ENCODE assay signal across 1 cellular context in the genomic region with DNA sequence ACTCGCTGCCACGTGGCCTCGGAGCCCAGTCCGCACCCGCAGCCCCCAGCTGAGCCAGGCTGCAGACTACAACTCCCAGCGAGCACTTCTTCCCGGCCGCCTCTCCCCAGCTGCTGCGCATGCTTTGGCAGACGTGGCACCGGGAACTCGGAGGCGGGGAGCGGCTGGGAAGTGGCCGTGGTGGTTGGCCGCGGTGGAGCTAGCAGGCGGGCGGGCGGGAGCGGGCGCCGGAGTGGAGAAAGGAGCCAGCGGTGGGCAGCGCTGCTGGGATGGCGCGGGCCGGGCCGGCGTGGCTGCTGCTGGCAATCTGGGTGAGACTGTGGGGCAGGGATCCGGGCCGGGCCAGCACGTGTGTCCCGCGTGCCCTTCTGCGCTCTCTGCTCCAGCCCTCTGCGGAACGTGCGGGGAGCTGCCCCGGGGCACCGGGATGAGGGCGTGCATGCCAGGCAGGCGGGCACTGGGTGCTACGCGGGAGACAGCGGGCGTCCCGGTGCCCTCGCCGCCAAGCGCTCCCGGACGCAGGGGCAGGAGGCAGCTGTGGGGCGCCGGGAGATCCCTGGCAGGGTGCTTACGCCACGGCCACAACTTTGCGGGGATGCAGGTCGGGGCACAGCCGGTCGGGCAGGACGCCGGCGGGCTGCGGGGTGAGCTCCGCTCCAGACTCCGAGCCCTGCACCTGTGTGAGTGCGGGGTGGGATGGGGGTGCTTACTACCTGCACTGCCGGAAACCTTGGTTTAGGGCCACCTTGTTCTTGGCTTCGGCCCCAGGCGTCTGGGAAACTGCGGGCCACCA.
TF ChIP-seq lines count a peak whose summit lies in the region.

A gene (plus strand): TSS at position 130 of the 793 bp plus-strand sequence. CDS start 140 bp downstream, at position 270.

TF ChIP-seq in SK-N-SH treated with all-trans-retinoic acid at 6 μM for 48 hours, 23 proteins besides CTCF, POLR2A, EP300 and RAD21 (continued from another document):
- TF ChIP-seq, protein P1, sequence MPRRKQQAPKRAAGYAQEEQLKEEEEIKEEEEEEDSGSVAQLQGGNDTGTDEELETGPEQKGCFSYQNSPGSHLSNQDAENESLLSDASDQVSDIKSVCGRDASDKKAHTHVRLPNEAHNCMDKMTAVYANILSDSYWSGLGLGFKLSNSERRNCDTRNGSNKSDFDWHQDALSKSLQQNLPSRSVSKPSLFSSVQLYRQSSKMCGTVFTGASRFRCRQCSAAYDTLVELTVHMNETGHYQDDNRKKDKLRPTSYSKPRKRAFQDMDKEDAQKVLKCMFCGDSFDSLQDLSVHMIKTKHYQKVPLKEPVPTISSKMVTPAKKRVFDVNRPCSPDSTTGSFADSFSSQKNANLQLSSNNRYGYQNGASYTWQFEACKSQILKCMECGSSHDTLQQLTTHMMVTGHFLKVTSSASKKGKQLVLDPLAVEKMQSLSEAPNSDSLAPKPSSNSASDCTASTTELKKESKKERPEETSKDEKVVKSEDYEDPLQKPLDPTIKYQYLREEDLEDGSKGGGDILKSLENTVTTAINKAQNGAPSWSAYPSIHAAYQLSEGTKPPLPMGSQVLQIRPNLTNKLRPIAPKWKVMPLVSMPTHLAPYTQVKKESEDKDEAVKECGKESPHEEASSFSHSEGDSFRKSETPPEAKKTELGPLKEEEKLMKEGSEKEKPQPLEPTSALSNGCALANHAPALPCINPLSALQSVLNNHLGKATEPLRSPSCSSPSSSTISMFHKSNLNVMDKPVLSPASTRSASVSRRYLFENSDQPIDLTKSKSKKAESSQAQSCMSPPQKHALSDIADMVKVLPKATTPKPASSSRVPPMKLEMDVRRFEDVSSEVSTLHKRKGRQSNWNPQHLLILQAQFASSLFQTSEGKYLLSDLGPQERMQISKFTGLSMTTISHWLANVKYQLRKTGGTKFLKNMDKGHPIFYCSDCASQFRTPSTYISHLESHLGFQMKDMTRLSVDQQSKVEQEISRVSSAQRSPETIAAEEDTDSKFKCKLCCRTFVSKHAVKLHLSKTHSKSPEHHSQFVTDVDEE (CRISPR knock-in tag; IDR thresholded peaks at IDR 0.05) = no peak
- TF ChIP-seq ESRRG (CRISPR knock-in tag; IDR thresholded peaks at IDR 0.05) = no peak
- TF ChIP-seq, protein P2, sequence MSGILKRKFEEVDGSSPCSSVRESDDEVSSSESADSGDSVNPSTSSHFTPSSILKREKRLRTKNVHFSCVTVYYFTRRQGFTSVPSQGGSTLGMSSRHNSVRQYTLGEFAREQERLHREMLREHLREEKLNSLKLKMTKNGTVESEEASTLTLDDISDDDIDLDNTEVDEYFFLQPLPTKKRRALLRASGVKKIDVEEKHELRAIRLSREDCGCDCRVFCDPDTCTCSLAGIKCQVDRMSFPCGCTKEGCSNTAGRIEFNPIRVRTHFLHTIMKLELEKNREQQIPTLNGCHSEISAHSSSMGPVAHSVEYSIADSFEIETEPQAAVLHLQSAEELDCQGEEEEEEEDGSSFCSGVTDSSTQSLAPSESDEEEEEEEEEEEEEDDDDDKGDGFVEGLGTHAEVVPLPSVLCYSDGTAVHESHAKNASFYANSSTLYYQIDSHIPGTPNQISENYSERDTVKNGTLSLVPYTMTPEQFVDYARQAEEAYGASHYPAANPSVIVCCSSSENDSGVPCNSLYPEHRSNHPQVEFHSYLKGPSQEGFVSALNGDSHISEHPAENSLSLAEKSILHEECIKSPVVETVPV (CRISPR knock-in tag; IDR thresholded peaks at IDR 0.05) = no peak
- TF ChIP-seq ZNF70 (CRISPR knock-in tag; IDR thresholded peaks at IDR 0.05) = no peak
- TF ChIP-seq, protein P3, sequence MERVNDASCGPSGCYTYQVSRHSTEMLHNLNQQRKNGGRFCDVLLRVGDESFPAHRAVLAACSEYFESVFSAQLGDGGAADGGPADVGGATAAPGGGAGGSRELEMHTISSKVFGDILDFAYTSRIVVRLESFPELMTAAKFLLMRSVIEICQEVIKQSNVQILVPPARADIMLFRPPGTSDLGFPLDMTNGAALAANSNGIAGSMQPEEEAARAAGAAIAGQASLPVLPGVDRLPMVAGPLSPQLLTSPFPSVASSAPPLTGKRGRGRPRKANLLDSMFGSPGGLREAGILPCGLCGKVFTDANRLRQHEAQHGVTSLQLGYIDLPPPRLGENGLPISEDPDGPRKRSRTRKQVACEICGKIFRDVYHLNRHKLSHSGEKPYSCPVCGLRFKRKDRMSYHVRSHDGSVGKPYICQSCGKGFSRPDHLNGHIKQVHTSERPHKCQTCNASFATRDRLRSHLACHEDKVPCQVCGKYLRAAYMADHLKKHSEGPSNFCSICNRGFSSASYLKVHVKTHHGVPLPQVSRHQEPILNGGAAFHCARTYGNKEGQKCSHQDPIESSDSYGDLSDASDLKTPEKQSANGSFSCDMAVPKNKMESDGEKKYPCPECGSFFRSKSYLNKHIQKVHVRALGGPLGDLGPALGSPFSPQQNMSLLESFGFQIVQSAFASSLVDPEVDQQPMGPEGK (CRISPR knock-in tag; IDR thresholded peaks at IDR 0.05; ENCODE audit: borderline replicate concordance) = no peak
- no peak for TF ChIP-seq OSR1 (CRISPR knock-in tag; IDR thresholded peaks at IDR 0.05)
- TF ChIP-seq GLIS3 (CRISPR knock-in tag; IDR thresholded peaks at IDR 0.05) = no peak
- no peak for TF ChIP-seq ARNTL (CRISPR knock-in tag; IDR thresholded peaks at IDR 0.05; ENCODE audit: borderline replicate concordance, low read depth)
- no peak for TF ChIP-seq TCF4 (CRISPR knock-in tag; IDR thresholded peaks at IDR 0.05; ENCODE audit: borderline replicate concordance)
- TF ChIP-seq RARB (CRISPR knock-in tag; IDR thresholded peaks at IDR 0.05) = no peak
- TF ChIP-seq ISL1 (CRISPR knock-in tag; IDR thresholded peaks at IDR 0.05) = no peak
